8 cellular contexts compared by ENCODE assay signal in genomic region chr2:231648579-231649174, GRCh38. TPM values are rescaled to one million over a fixed set of nuclear protein-coding genes. Genes with fewer than 3 reads are reported as not detected.
DNase-seq lines count a peak whose midpoint lies in the region; ATAC-seq and TF ChIP-seq lines count a peak whose summit lies in the region.

No MANE protein-coding gene starts in this region.

- no peaks in the 10 kb centered on the region for H3K9me3 Mint-ChIP-seq in activated T-cell treated with anti-CD3 and anti-CD28 coated beads, Interleukin-2, amount 50 U/mL, for 4 hours
- H3K9me3 Mint-ChIP-seq in progenitor cell of endocrine pancreas (ENCODE audit: low read depth): no peaks in the 10 kb centered on the region

- no peak overlapping the region for H3K4me3 Mint-ChIP-seq in activated T-cell treated with anti-CD3 and anti-CD28 coated beads, Interleukin-2, amount 50 U/mL, for 4 hours
- H3K4me3 Mint-ChIP-seq in progenitor cell of endocrine pancreas (ENCODE audit: low read depth): no peak overlapping the region

- H3K27ac ChIP-seq in foreskin keratinocyte: no peak overlapping the region

- no peaks in the 10 kb centered on the region for H3K36me3 ChIP-seq in HAP-1 (replicated peaks)

- peak; percentile 72 to 78 for ATAC-seq in activated T-cell treated with anti-CD3 and anti-CD28 coated beads, Interleukin-2, amount 50 U/mL, for 4 hours
- ATAC-seq in foreskin keratinocyte (peak; percentile 75), GM19023 (IDR thresholded peaks at IDR 0.05; ENCODE audit: unreplicated experiment) (no peak), HG03045 (IDR thresholded peaks at IDR 0.05; ENCODE audit: unreplicated experiment) (no peak)

- H3K27ac Mint-ChIP-seq in progenitor cell of endocrine pancreas: no peak overlapping the region

- peaks cover 2% of the 10 kb centered on the region for H3K27me3 Mint-ChIP-seq in activated T-cell treated with anti-CD3 and anti-CD28 coated beads, Interleukin-2, amount 50 U/mL, for 4 hours (ENCODE audit: low read depth)
- H3K27me3 Mint-ChIP-seq in progenitor cell of endocrine pancreas: no peaks in the 10 kb centered on the region

- no peaks in the 10 kb centered on the region for H3K9me3 ChIP-seq in HAP-1

- H3K27me3 ChIP-seq in HAP-1 (ENCODE audit: low read depth): no peaks in the 10 kb centered on the region
- H3K27me3 ChIP-seq in foreskin keratinocyte: no peaks in the 10 kb centered on the region

- peaks cover 1% of the 10 kb centered on the region; the same call in 1 of the 2 replicates for H3K4me1 ChIP-seq in HAP-1
- H3K4me1 ChIP-seq in foreskin keratinocyte: peaks cover 1% of the 10 kb centered on the region

- peaks cover 2% of the 10 kb centered on the region for H3K4me1 Mint-ChIP-seq in activated T-cell treated with anti-CD3 and anti-CD28 coated beads, Interleukin-2, amount 50 U/mL, for 4 hours (ENCODE audit: low read depth)
- H3K4me1 Mint-ChIP-seq in progenitor cell of endocrine pancreas (ENCODE audit: low read depth): no peaks in the 10 kb centered on the region

- in situ Hi-C loops in HAP-1 (cut with MboI; ENCODE audit: low sequenced_read_pairs): no loop called here

- TF ChIP-seq CTCF in foreskin keratinocyte (conservative IDR thresholded peaks at IDR 0.05) (peak; percentile 77), progenitor cell of endocrine pancreas (IDR thresholded peaks at IDR 0.05; ENCODE audit: unreplicated experiment) (peak; percentile 66)

- no peak overlapping the region for H3K4me3 ChIP-seq in HAP-1

- H3K36me3 Mint-ChIP-seq in activated T-cell treated with anti-CD3 and anti-CD28 coated beads, Interleukin-2, amount 50 U/mL, for 4 hours (ENCODE audit: insufficient read depth): no peaks in the 10 kb centered on the region
- H3K36me3 Mint-ChIP-seq in progenitor cell of endocrine pancreas (ENCODE audit: insufficient read depth): no peaks in the 10 kb centered on the region

- DNase-seq in DMS114 treated with DMSO at 0.1 percent for 48 hours (lab: John Stamatoyannopoulos, UW; ENCODE audit: unreplicated experiment): peak; percentile 18
- DNase-seq in HAP-1 (ENCODE audit: low spot score in 2 of 2): peak; percentile 29 to 80
- DNase-seq in NOMO-1 treated with dmso at 0.1 percent for 144 hours (lab: John Stamatoyannopoulos, UW; ENCODE audit: unreplicated experiment): peak; percentile 44
- peak; percentile 35 for DNase-seq in activated T-cell treated with anti-CD3 and anti-CD28 coated beads, Interleukin-2, amount 50 U/mL, for 4 hours
- DNase-seq in foreskin keratinocyte: peak in 1 of 2 donors; percentile 34
- DNase-seq in progenitor cell of endocrine pancreas (ENCODE audit: low spot score, unreplicated experiment): peak; percentile 54

RNA-seq across cellular contexts. Expression of gene TEX44, which starts 56.0 kb away (rescaled TPM):
- total RNA-seq in activated T-cell treated with anti-CD3 and anti-CD28 coated beads, Interleukin-2, amount 50 U/mL, for 4 hours: not detected
- total RNA-seq in foreskin keratinocyte (not detected in 2 replicates), progenitor cell of endocrine pancreas (not detected in 2 replicates)
- polyA plus RNA-seq in foreskin keratinocyte: not detected in 2 replicates

RNA-seq across cellular contexts. Expression of gene PTMA, which starts 59.6 kb away (rescaled TPM):
- 1,000 to 10,000 TPM; 2,248 to 2,672 (median 2,390) TPM for total RNA-seq in activated T-cell treated with anti-CD3 and anti-CD28 coated beads, Interleukin-2, amount 50 U/mL, for 4 hours
- total RNA-seq in foreskin keratinocyte: 1,605 and 1,879 TPM in 2 replicates
- 1,580 and 1,921 TPM in 2 replicates for polyA plus RNA-seq in foreskin keratinocyte
- 1,066 and 1,116 TPM in 2 replicates for total RNA-seq in progenitor cell of endocrine pancreas

Comparison
In these comparisons a context has a peak if more than half of its experiments do, and no peak if none do; other contexts are left out.
1. ATAC-seq: peak in activated T-cell treated with anti-CD3 and anti-CD28 coated beads, Interleukin-2, amount 50 U/mL, for 4 hours (2 of 2) and foreskin keratinocyte (single experiment); none in GM19023 (single experiment) and HG03045 (single experiment).